In genomic region chr1:84504580-84505021, GRCh38 we compare ENCODE assay signal across 8 cellular contexts. TPM values are rescaled to one million over a fixed set of nuclear protein-coding genes. Genes with fewer than 3 reads are reported as not detected.
DNase-seq lines count a peak whose midpoint lies in the region; TF ChIP-seq lines count a peak whose summit lies in the region.

No MANE protein-coding gene starts in this region.

- no peak for DNase-seq in activated naive CD4-positive, alpha-beta T cell treated with anti-CD3 and anti-CD28 coated beads, Interleukin-2, amount 10 ng/mL, durations not matched to agents 7 days and 5 days
- DNase-seq in activated naive CD4-positive, alpha-beta T cell (lab: John Stamatoyannopoulos, UW), result no peak
- peak; percentile 8 to 44 for DNase-seq in SJCRH30
- no peak for DNase-seq in esophagus muscularis mucosa (ENCODE audit: extremely low spot score)
- DNase-seq in amygdala (lab: John Stamatoyannopoulos, UW), result no peak
- DNase-seq in hippocampal formation (lab: John Stamatoyannopoulos, UW), result no peak
- no peak for DNase-seq in NCI-H2196 (lab: John Stamatoyannopoulos, UW; ENCODE audit: unreplicated experiment)

- peaks cover 32% of the 10 kb centered on the region for H3K36me3 Mint-ChIP-seq in activated naive CD4-positive, alpha-beta T cell treated with anti-CD3 and anti-CD28 coated beads, Interleukin-2, amount 10 ng/mL, durations not matched to agents 7 days and 5 days

- peak overlapping the region; percentile 100 for H3K4me3 Mint-ChIP-seq in activated naive CD4-positive, alpha-beta T cell treated with anti-CD3 and anti-CD28 coated beads, Interleukin-2, amount 10 ng/mL, durations not matched to agents 7 days and 5 days

- no peak overlapping the region for H3K9ac ChIP-seq in parathyroid adenoma

- no peak for TF ChIP-seq EP300 in esophagus muscularis mucosa (IDR thresholded peaks at IDR 0.05)

- H3K4me3 ChIP-seq in SJCRH30 (peak overlapping the region; percentile 76), esophagus muscularis mucosa (peak overlapping the region; percentile 77 to 85 (median 78)), parathyroid adenoma (ENCODE audit: low read depth, low read length) (peak overlapping the region; percentile 93)

- no peak for TF ChIP-seq CTCF in esophagus muscularis mucosa (IDR thresholded peaks at IDR 0.05)
- TF ChIP-seq CTCF in parathyroid adenoma (IDR thresholded peaks at IDR 0.05), result no peak

- no peak overlapping the region for H2AFZ ChIP-seq in parathyroid adenoma

- TF ChIP-seq POLR2A in esophagus muscularis mucosa (IDR thresholded peaks at IDR 0.05; ENCODE audit: low read depth), result no peak

- peaks cover 6% of the 10 kb centered on the region for H3K9me3 Mint-ChIP-seq in activated naive CD4-positive, alpha-beta T cell treated with anti-CD3 and anti-CD28 coated beads, Interleukin-2, amount 10 ng/mL, durations not matched to agents 7 days and 5 days

- H3K9me3 ChIP-seq in SJCRH30 (replicated peaks) (no peaks in the 10 kb centered on the region), esophagus muscularis mucosa (peaks cover 0 to 7% (median 0%) of the 10 kb centered on the region in 4 donors), parathyroid adenoma (ENCODE audit: control insufficient read depth, low read length) (no peaks in the 10 kb centered on the region)

- peak overlapping the region; percentile 82 for H3K27ac ChIP-seq in SJCRH30
- peak overlapping the region; percentile 94 to 97 (median 96) for H3K27ac ChIP-seq in esophagus muscularis mucosa (replicated peaks in 1 of 4)
- no peak overlapping the region for H3K27ac ChIP-seq in parathyroid adenoma

- CTCF ChIA-PET in activated naive CD4-positive, alpha-beta T cell treated with anti-CD3 and anti-CD28 coated beads, Interleukin-2, amount 10 ng/mL, durations not matched to agents 7 days and 5 days (lab: Charles Lee), result interaction anchor here (1.4 to 2.5 kb wide), 4 partner anchors 23 to 249 kb away, joined by 5 to 8 read pairs (median 6); no protein-coding TSS in a partner anchor

- peaks cover 2% of the 10 kb centered on the region for H3K79me2 ChIP-seq in parathyroid adenoma

- peaks cover 24% of the 10 kb centered on the region for H3K36me3 ChIP-seq in SJCRH30
- H3K36me3 ChIP-seq in esophagus muscularis mucosa, result peaks cover 0 to 21% (median 10%) of the 10 kb centered on the region in 4 donors
- H3K36me3 ChIP-seq in parathyroid adenoma (ENCODE audit: control insufficient read depth, insufficient read depth, low read length), result no peaks in the 10 kb centered on the region

- peaks cover 4% of the 10 kb centered on the region for H3K27me3 Mint-ChIP-seq in activated naive CD4-positive, alpha-beta T cell treated with anti-CD3 and anti-CD28 coated beads, Interleukin-2, amount 10 ng/mL, durations not matched to agents 7 days and 5 days

- H3K27ac Mint-ChIP-seq in activated naive CD4-positive, alpha-beta T cell treated with anti-CD3 and anti-CD28 coated beads, Interleukin-2, amount 10 ng/mL, durations not matched to agents 7 days and 5 days, result peak overlapping the region; percentile 94

- intact Hi-C loops in esophagus muscularis mucosa (cut with DNase I), result loop anchor here (5.0 kb wide), 1 partner anchor 68 kb away; the partner anchor contains the start of gene CTBS

- peak overlapping the region; percentile 88 for H3K4me2 ChIP-seq in parathyroid adenoma (ENCODE audit: low read length)

- 9% methylated on average over 6 of the region's 6 CpGs for WGBS in esophagus muscularis mucosa

- H3K27me3 ChIP-seq in SJCRH30 (no peaks in the 10 kb centered on the region), esophagus muscularis mucosa (no peaks in the 10 kb centered on the region), parathyroid adenoma (ENCODE audit: control insufficient read depth, insufficient read depth, low read length) (no peaks in the 10 kb centered on the region)

- H3K4me1 ChIP-seq in SJCRH30 (peaks cover 12% of the 10 kb centered on the region), esophagus muscularis mucosa (peaks cover 55 to 64% (median 59%) of the 10 kb centered on the region in 4 donors), parathyroid adenoma (peaks cover 4% of the 10 kb centered on the region)

- H3K4me1 Mint-ChIP-seq in activated naive CD4-positive, alpha-beta T cell treated with anti-CD3 and anti-CD28 coated beads, Interleukin-2, amount 10 ng/mL, durations not matched to agents 7 days and 5 days, result peaks cover 56% of the 10 kb centered on the region

RNA-seq across cellular contexts. Expression of gene SPATA1, which starts 1.6 kb away (rescaled TPM):
- total RNA-seq in SJCRH30 (2014; rRNA removed; shearing (Covaris generic)), result 0.97 TPM in 1 of 2 replicates, not detected in the other
- 1 to 10 TPM in 1 of 4 donors, under 1 TPM in 2, not detected in 1; 0.19 to 2.7 (median 0.42) TPM for total RNA-seq in esophagus muscularis mucosa

RNA-seq across cellular contexts. Expression of gene GNG5, which starts 1.8 kb away (rescaled TPM):
- total RNA-seq in SJCRH30 (2014; rRNA removed; shearing (Covaris generic)), result 149 and 152 TPM in 2 replicates
- total RNA-seq in esophagus muscularis mucosa, result 10 to 100 TPM; 62.6 to 79.3 (median 74.5) TPM

RNA-seq across cellular contexts. Expression of gene RPF1, which starts 25.5 kb away (rescaled TPM):
- 72.8 and 79.6 TPM in 2 replicates for total RNA-seq in SJCRH30 (2014; rRNA removed; shearing (Covaris generic))
- 10 to 100 TPM; 30.9 to 41.9 (median 37.7) TPM for total RNA-seq in esophagus muscularis mucosa

Comparison
In these comparisons a context has a peak if more than half of its experiments do, and no peak if none do; other contexts are left out.
1. DNase-seq: peak in SJCRH30 (2 of 2); none in activated naive CD4-positive, alpha-beta T cell treated with anti-CD3 and anti-CD28 coated beads, Interleukin-2, amount 10 ng/mL, durations not matched to agents 7 days and 5 days (single experiment), activated naive CD4-positive, alpha-beta T cell (0 of 4), esophagus muscularis mucosa (single experiment), amygdala (0 of 56), hippocampal formation (0 of 2) and NCI-H2196 (single experiment).
2. Peak in every context shown above with its lines, with median percentiles within 50 percentile points of each other: H3K4me3 ChIP-seq.